Comparison of ENCODE assay signal across 1 cellular context in the genomic region with DNA sequence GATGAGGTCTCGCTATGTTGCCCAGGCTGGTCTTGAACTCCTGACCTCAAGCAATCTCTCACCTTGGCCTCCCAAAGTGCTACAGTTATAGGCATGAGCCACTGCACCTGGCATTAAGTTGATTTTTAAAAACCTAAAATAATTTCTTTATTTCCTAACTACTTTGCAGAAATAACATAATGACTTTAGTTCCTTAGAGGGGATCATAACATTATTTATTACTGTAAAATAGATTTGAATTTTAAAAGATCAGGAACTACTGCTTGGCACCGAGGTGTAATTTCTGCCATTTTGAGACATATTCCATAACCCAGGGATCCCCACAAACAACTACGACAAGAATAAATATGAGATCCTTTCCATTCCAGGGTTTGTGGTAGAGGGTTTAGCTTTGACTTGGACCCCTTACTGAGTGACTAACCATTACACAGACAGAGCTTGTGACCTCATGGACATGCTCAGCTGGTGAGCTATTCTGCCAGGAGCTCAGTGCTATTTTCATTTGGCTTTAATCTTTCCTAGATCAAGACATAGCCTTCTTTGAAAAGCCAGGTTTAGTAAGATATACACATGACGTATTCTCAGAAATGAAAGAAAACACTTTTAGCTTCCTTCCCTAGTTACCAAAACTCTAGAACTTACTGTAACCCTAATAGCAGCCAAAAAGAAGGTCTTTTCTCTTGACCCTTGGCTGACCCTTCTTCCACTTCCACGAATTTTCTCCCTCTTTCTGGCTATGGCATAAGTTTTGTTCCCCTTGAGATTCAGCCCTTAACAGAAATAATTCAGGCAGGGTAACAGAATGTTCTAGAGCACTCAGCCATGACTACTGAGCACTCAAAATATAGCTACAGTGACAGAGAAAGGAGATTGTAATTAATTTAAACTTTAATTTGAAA.
TF ChIP-seq lines count a peak whose summit lies in the region.

No MANE protein-coding gene starts in this region.

TF ChIP-seq in GM12878, 131 proteins besides CTCF, POLR2A, EP300 and RAD21 (continued from another document):
- TF ChIP-seq, protein P1, sequence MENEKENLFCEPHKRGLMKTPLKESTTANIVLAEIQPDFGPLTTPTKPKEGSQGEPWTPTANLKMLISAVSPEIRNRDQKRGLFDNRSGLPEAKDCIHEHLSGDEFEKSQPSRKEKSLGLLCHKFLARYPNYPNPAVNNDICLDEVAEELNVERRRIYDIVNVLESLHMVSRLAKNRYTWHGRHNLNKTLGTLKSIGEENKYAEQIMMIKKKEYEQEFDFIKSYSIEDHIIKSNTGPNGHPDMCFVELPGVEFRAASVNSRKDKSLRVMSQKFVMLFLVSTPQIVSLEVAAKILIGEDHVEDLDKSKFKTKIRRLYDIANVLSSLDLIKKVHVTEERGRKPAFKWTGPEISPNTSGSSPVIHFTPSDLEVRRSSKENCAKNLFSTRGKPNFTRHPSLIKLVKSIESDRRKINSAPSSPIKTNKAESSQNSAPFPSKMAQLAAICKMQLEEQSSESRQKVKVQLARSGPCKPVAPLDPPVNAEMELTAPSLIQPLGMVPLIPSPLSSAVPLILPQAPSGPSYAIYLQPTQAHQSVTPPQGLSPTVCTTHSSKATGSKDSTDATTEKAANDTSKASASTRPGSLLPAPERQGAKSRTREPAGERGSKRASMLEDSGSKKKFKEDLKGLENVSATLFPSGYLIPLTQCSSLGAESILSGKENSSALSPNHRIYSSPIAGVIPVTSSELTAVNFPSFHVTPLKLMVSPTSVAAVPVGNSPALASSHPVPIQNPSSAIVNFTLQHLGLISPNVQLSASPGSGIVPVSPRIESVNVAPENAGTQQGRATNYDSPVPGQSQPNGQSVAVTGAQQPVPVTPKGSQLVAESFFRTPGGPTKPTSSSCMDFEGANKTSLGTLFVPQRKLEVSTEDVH (IDR thresholded peaks at IDR 0.05; ENCODE audit: low read depth, partially characterized antibody) = no peak
- peak; percentile 26; the same call in 1 of the 2 replicates for TF ChIP-seq CREM (IDR thresholded peaks at IDR 0.05; ENCODE audit: low read depth)
- peak; percentile 32; the same call in 1 of the 2 replicates for TF ChIP-seq JUNB (IDR thresholded peaks at IDR 0.05)
- 0 out of 2 replicates have a peak, but pooled peaks have one; percentile 33 for TF ChIP-seq CREB1 (IDR thresholded peaks at IDR 0.05; ENCODE audit: low read depth)
- TF ChIP-seq RUNX3 (IDR thresholded peaks at IDR 0.05; ENCODE audit: low read length) = 0 out of 2 replicates have a peak, but pooled peaks have one; percentile 17
